Comparison of ENCODE assay signal across 5 cellular contexts in genomic region chr14:104951863-104952657, GRCh38. TPM values are rescaled to one million over a fixed set of nuclear protein-coding genes. Genes with fewer than 3 reads are reported as not detected.
"Had no signal": no experiment of that assay in that cellular context is flagged by ENCODE, and none has a peak within 500 bp of the region (broad histone marks: within the 10 kb centered on the region; RNA-seq: fewer than 3 reads in every experiment).

No MANE protein-coding gene starts in this region.

RNA-seq across cellular contexts. Expression of gene PLD4, which starts 27.4 kb away (rescaled TPM):
- total RNA-seq: M059J, Right ventricle myocardium inferior, SJCRH30, SK-MEL-5 had no signal
- polyA plus RNA-seq: K562 had no signal
